In the genomic region with DNA sequence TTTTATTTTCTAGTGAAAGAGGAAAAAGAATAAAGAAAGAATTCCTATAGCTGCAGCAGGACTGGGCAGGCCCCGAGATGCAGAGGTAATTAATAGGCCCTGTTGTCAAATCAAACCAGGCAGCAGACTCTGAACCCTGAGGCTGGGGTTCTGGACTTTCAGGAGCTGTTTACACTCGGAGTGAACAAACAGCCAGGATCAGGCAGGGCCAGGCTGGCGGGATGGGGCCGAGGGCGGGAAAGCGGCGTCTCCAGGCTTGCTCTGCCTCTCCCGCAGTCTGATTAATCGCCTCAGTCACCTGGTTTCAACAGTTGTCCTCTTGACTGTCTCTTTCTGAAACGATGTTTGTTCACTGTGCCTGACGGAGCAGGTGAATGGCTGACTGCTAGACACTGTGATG, we compare ENCODE assay signal across 10 cellular contexts.
DNase-seq lines count a peak whose midpoint lies in the region; ATAC-seq, FAIRE-seq and TF ChIP-seq lines count a peak whose summit lies in the region.
"Had no signal": no experiment of that assay in that cellular context is flagged by ENCODE, and none has a peak within 500 bp of the region (broad histone marks: within the 10 kb centered on the region; RNA-seq: fewer than 3 reads in every experiment).

No MANE protein-coding gene starts in this region.

- no peak overlapping the region for H3K27ac ChIP-seq in heart left ventricle

- intact Hi-C loops in heart left ventricle (cut with DNase I): loop anchor here in 1 of 10 donors (10.0 kb wide), 1 partner anchor 62 kb away; no protein-coding TSS in a partner anchor

- H3K27me3 ChIP-seq in bronchial epithelial cell (ENCODE audit: control insufficient read depth, insufficient read depth, low read length): no peaks in the 10 kb centered on the region
- H3K27me3 ChIP-seq in heart left ventricle: peaks cover 0 to 4% (median 0%) of the 10 kb centered on the region in 9 donors

- FAIRE-seq in bronchial epithelial cell (lab: Jason Lieb, UNC): no peak

- TF ChIP-seq POLR2A in heart left ventricle (IDR thresholded peaks at IDR 0.05): no peak

- no peaks in the 10 kb centered on the region for H3K9me3 ChIP-seq in heart left ventricle

- H3K4me1 ChIP-seq in heart left ventricle: no peaks in the 10 kb centered on the region

- ATAC-seq in heart left ventricle (no peak), HG03139 (IDR thresholded peaks at IDR 0.05; ENCODE audit: unreplicated experiment) (no peak)
- ATAC-seq: CD8-positive, alpha-beta T cell had no signal

- DNase-seq in HuH-7 (ENCODE audit: low spot score): peak; percentile 39
- DNase-seq in NCI-H2227 treated with DMSO at 0.1 percent for 48 hours (lab: John Stamatoyannopoulos, UW): peak; percentile 53
- DNase-seq in bronchial epithelial cell (ENCODE audit: low read depth): peak; percentile 69
- DNase-seq in retina: peak; percentile 63
- no peak for DNase-seq in GM13976 (ENCODE audit: low spot score)
- no peak for DNase-seq in heart left ventricle
- no peak for DNase-seq in cortex of kidney (lab: John Stamatoyannopoulos, UW)
- DNase-seq: activated naive CD8-positive, alpha-beta T cell treated with anti-CD3 and anti-CD28 coated beads, Interleukin-2, amount 10 ng/mL, durations not matched to agents 7 days and 5 days; CD8-positive, alpha-beta T cell had no signal

- in situ Hi-C loops in GM13976 (cut with MboI; ENCODE audit: low sequenced_read_pairs, unreplicated experiment): no loop called here

- no peak overlapping the region for H3K4me3 ChIP-seq in bronchial epithelial cell (ENCODE audit: low read depth, low read length)
- no peak overlapping the region for H3K4me3 ChIP-seq in heart left ventricle

- 78 to 89% (median 84%) methylated on average over 11 of the region's 11 CpGs for WGBS in heart left ventricle, 4 donors

- H3K36me3 ChIP-seq in bronchial epithelial cell (ENCODE audit: control insufficient read depth, insufficient read depth, low read length) (no peaks in the 10 kb centered on the region), heart left ventricle (no peaks in the 10 kb centered on the region)

- TF ChIP-seq CTCF in bronchial epithelial cell (IDR thresholded peaks at IDR 0.05; ENCODE audit: insufficient read depth, low read length, severe bottlenecking): no peak
- TF ChIP-seq CTCF in GM13976 (IDR thresholded peaks at IDR 0.05; ENCODE audit: borderline replicate concordance, control extremely low read depth, extremely low read depth, insufficient read depth, missing control alignments): no peak
- no peak for TF ChIP-seq CTCF in heart left ventricle (IDR thresholded peaks at IDR 0.05)

Comparison
In these comparisons a context has a peak if more than half of its experiments do, and no peak if none do; other contexts are left out.
1. DNase-seq: peak in HuH-7 (single experiment), NCI-H2227 treated with DMSO at 0.1 percent for 48 hours (single experiment), bronchial epithelial cell (single experiment) and retina (single experiment); none in GM13976 (single experiment), heart left ventricle (0 of 5) and cortex of kidney (single experiment).